ENCODE assay signal across 8 cellular contexts in genomic region chr1:172089768-172090510, GRCh38.
DNase-seq lines count a peak whose midpoint lies in the region; ATAC-seq and TF ChIP-seq lines count a peak whose summit lies in the region.

No MANE protein-coding gene starts in this region.

- H3K27me3 Mint-ChIP-seq in stimulated activated naive CD8-positive, alpha-beta T cell treated with anti-CD3 and anti-CD28 coated beads, Interleukin-15, Interleukin-2, amounts not matched to agents 100 ng/mL and 50 ng/mL, for 24 hours = no peaks in the 10 kb centered on the region

- in situ Hi-C loops in KBM-7 (cut with MboI; ENCODE audit: low pct_unique_long_range_greater_than_20kb, low sequenced_read_pairs) = no loop called here

- no peaks in the 10 kb centered on the region for H3K9me3 ChIP-seq in mucosa of descending colon

- no peaks in the 10 kb centered on the region for H3K36me3 ChIP-seq in mucosa of descending colon (ENCODE audit: low read depth)

- no peaks in the 10 kb centered on the region for H3K4me1 ChIP-seq in mucosa of descending colon (ENCODE audit: low read depth)

- no peaks in the 10 kb centered on the region for H3K9me3 Mint-ChIP-seq in stimulated activated naive CD8-positive, alpha-beta T cell treated with anti-CD3 and anti-CD28 coated beads, Interleukin-15, Interleukin-2, amounts not matched to agents 100 ng/mL and 50 ng/mL, for 24 hours

- H3K4me3 ChIP-seq in mucosa of descending colon = no peak overlapping the region

- H3K27ac Mint-ChIP-seq in stimulated activated naive CD8-positive, alpha-beta T cell treated with anti-CD3 and anti-CD28 coated beads, Interleukin-15, Interleukin-2, amounts not matched to agents 100 ng/mL and 50 ng/mL, for 24 hours = peak overlapping the region; percentile 60

- H3K36me3 Mint-ChIP-seq in stimulated activated naive CD8-positive, alpha-beta T cell treated with anti-CD3 and anti-CD28 coated beads, Interleukin-15, Interleukin-2, amounts not matched to agents 100 ng/mL and 50 ng/mL, for 24 hours (ENCODE audit: low read depth) = no peaks in the 10 kb centered on the region

- intact Hi-C loops in mucosa of descending colon (cut with DNase I, micrococcal nuclease) = no loop called here

- peak; percentile 40 for DNase-seq in GM10266 (ENCODE audit: extremely low spot score)
- peak; percentile 24 for DNase-seq in KBM-7
- DNase-seq in activated CD4-positive, alpha-beta T cell treated with anti-CD3 and anti-CD28 coated beads for 48 hours = peak; percentile 70
- DNase-seq in dermis microvascular lymphatic vessel endothelial cell (ENCODE audit: low read depth in 2 of 2) = peak; percentile 18 to 64
- peak; percentile 70 to 87 (median 82) for DNase-seq in mucosa of descending colon
- DNase-seq in DMS114 treated with DMSO at 0.1 percent for 48 hours (lab: John Stamatoyannopoulos, UW; ENCODE audit: unreplicated experiment) = no peak

- H3K4me1 Mint-ChIP-seq in stimulated activated naive CD8-positive, alpha-beta T cell treated with anti-CD3 and anti-CD28 coated beads, Interleukin-15, Interleukin-2, amounts not matched to agents 100 ng/mL and 50 ng/mL, for 24 hours (ENCODE audit: low read depth) = peaks cover 5% of the 10 kb centered on the region

- peak; percentile 98 for ATAC-seq in mucosa of descending colon
- ATAC-seq in HG02623 (IDR thresholded peaks at IDR 0.05; ENCODE audit: unreplicated experiment) = no peak

- TF ChIP-seq CTCF in GM10266 (IDR thresholded peaks at IDR 0.05; ENCODE audit: control insufficient read depth, insufficient read depth, low read depth, missing control alignments) = peak; percentile 76
- peak; percentile 62 for TF ChIP-seq CTCF in mucosa of descending colon (IDR thresholded peaks at IDR 0.05)

- no peak overlapping the region for H3K4me3 Mint-ChIP-seq in stimulated activated naive CD8-positive, alpha-beta T cell treated with anti-CD3 and anti-CD28 coated beads, Interleukin-15, Interleukin-2, amounts not matched to agents 100 ng/mL and 50 ng/mL, for 24 hours
